In the genomic region with DNA sequence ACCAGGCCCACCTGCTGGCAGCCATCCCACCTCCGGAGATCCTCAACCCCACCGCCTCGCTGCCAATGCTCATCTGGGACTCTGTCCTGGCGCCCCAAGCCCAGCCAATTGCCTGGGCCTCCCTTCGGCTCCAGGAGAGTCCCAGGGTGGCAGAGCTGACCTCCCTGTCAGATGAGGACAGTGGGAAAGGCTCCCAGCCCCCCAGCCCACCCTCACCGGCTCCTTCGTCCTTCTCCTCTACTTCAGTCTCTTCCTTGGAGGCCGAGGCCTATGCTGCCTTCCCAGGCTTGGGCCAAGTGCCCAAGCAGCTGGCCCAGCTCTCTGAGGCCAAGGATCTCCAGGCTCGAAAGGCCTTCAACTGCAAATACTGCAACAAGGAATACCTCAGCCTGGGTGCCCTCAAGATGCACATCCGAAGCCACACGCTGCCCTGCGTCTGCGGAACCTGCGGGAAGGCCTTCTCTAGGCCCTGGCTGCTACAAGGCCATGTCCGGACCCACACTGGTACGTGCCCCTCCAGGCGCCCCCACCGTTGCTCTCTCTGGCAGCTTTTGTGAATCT, we compare ENCODE assay signal across 10 cellular contexts. TPM values are rescaled to one million over a fixed set of nuclear protein-coding genes. Genes with fewer than 3 reads are reported as not detected.
DNase-seq lines count a peak whose midpoint lies in the region; ATAC-seq and TF ChIP-seq lines count a peak whose summit lies in the region.
"Had no signal": no experiment of that assay in that cellular context is flagged by ENCODE, and none has a peak within 500 bp of the region (broad histone marks: within the 10 kb centered on the region; RNA-seq: fewer than 3 reads in every experiment).

No MANE protein-coding gene starts in this region.

- peak overlapping the region; percentile 90; the same call in 1 of the 2 replicates for H3K4me3 ChIP-seq in GM23338
- peak overlapping the region; percentile 84 for H3K4me3 ChIP-seq in hepatocyte
- peak overlapping the region; percentile 33 to 49 (median 44) for H3K4me3 ChIP-seq in skin epidermis

- 61% methylated on average over 18 of the region's 18 CpGs for WGBS in hepatocyte (ENCODE audit: low lambda C conversion rate, missing lambda C conversion rate)

- H3K4me3 Mint-ChIP-seq in GM23338 = peak overlapping the region; percentile 86
- H3K4me3 Mint-ChIP-seq in activated naive CD8-positive, alpha-beta T cell treated with anti-CD3 and anti-CD28 coated beads for 36 hours = peak overlapping the region; percentile 73

- peaks cover 81% of the 10 kb centered on the region for H3K4me1 Mint-ChIP-seq in GM23338
- peaks cover 26% of the 10 kb centered on the region for H3K4me1 Mint-ChIP-seq in activated naive CD8-positive, alpha-beta T cell treated with anti-CD3 and anti-CD28 coated beads for 36 hours

- DNase-seq in GM23338 (ENCODE audit: low spot score) (no peak), hepatocyte (ENCODE audit: low spot score) (no peak), RPMI8226 (no peak)
- DNase-seq in activated naive CD8-positive, alpha-beta T cell treated with anti-CD3 and anti-CD28 coated beads for 36 hours = no peak
- DNase-seq: activated CD4-positive, alpha-beta T cell treated with anti-CD3 and anti-CD28 coated beads for 1 hour had no signal

- H3K27ac ChIP-seq in GM23338 (ENCODE audit: low read depth) = no peak overlapping the region
- peak overlapping the region; percentile 61 for H3K27ac ChIP-seq in hepatocyte
- peak overlapping the region in 15 of 21 experiments; percentile 15 to 92 (median 76) for H3K27ac ChIP-seq in skin epidermis
- H3K27ac ChIP-seq: KMS-11 had no signal

- ATAC-seq in GM23338 (no peak), HG03442 (IDR thresholded peaks at IDR 0.05; ENCODE audit: unreplicated experiment) (no peak), HG02870 (IDR thresholded peaks at IDR 0.05; ENCODE audit: unreplicated experiment) (no peak), GM18870 (IDR thresholded peaks at IDR 0.05; ENCODE audit: unreplicated experiment) (no peak)

- no peaks in the 10 kb centered on the region for H3K9me3 ChIP-seq in hepatocyte (ENCODE audit: low read depth)

- H3K4me2 ChIP-seq in GM23338 (peak overlapping the region; percentile 99), hepatocyte (peak overlapping the region; percentile 94)

- peaks cover 3% of the 10 kb centered on the region; the same call in 1 of the 3 replicates for H3K9me3 Mint-ChIP-seq in GM23338
- no peaks in the 10 kb centered on the region for H3K9me3 Mint-ChIP-seq in activated naive CD8-positive, alpha-beta T cell treated with anti-CD3 and anti-CD28 coated beads for 36 hours

- peaks cover 29% of the 10 kb centered on the region for H3K36me3 Mint-ChIP-seq in GM23338 (ENCODE audit: low read depth)
- peaks cover 3% of the 10 kb centered on the region for H3K36me3 Mint-ChIP-seq in activated naive CD8-positive, alpha-beta T cell treated with anti-CD3 and anti-CD28 coated beads for 36 hours

- H3F3A ChIP-seq in GM23338 (replicated peaks; ENCODE audit: low read depth) = 0 out of 2 replicates have a peak, but pooled peaks cover 16% of the 10 kb centered on the region

- TF ChIP-seq CTCF in GM23338 (conservative IDR thresholded peaks at IDR 0.05; ENCODE audit: low read depth in 2 of 2) (no peak), hepatocyte (IDR thresholded peaks at IDR 0.05; ENCODE audit: poor library complexity) (no peak)

- H3K79me2 ChIP-seq in GM23338 (replicated peaks; ENCODE audit: insufficient read depth) (peaks cover 9% of the 10 kb centered on the region), hepatocyte (peaks cover 46% of the 10 kb centered on the region)

- H4K20me1 ChIP-seq in GM23338 (replicated peaks; ENCODE audit: insufficient read depth) (peaks cover 7% of the 10 kb centered on the region; the same call in 1 of the 2 replicates), hepatocyte (ENCODE audit: insufficient read depth, poor library complexity, severe bottlenecking) (peaks cover 7% of the 10 kb centered on the region)

- no peak overlapping the region for H2AFZ ChIP-seq in GM23338
- H2AFZ ChIP-seq in hepatocyte = no peak overlapping the region

- H3K36me3 ChIP-seq in GM23338 (ENCODE audit: insufficient read depth) (no peaks in the 10 kb centered on the region), hepatocyte (replicated peaks; ENCODE audit: insufficient read depth, low read depth) (no peaks in the 10 kb centered on the region)

- peaks cover 36% of the 10 kb centered on the region for H3K27me3 Mint-ChIP-seq in GM23338 (ENCODE audit: insufficient read depth, low read depth, poor library complexity)
- peaks cover 5% of the 10 kb centered on the region for H3K27me3 Mint-ChIP-seq in activated naive CD8-positive, alpha-beta T cell treated with anti-CD3 and anti-CD28 coated beads for 36 hours

- H3K4me1 ChIP-seq in GM23338 (ENCODE audit: insufficient read depth) (peaks cover 67% of the 10 kb centered on the region), hepatocyte (ENCODE audit: insufficient read depth) (peaks cover 44% of the 10 kb centered on the region)

- H3K27ac Mint-ChIP-seq in GM23338 = no peak overlapping the region
- no peak overlapping the region for H3K27ac Mint-ChIP-seq in activated naive CD8-positive, alpha-beta T cell treated with anti-CD3 and anti-CD28 coated beads for 36 hours

- H3K27me3 ChIP-seq in GM23338 (ENCODE audit: insufficient read depth) = peaks cover 41% of the 10 kb centered on the region
- H3K27me3 ChIP-seq in hepatocyte = no peaks in the 10 kb centered on the region

- H3K9me2 ChIP-seq in GM23338 (ENCODE audit: insufficient read depth) = no peaks in the 10 kb centered on the region
- no peaks in the 10 kb centered on the region for H3K9me2 ChIP-seq in hepatocyte (replicated peaks; ENCODE audit: insufficient read depth)

TF ChIP-seq in GM23338, 12 proteins besides CTCF, POLR2A, EP300 and RAD21 (continues in another document):
- TF ChIP-seq EZH2 (IDR thresholded peaks at IDR 0.05; ENCODE audit: low read depth, unreplicated experiment) (no peak), ZNF114 (CRISPR knock-in tag; IDR thresholded peaks at IDR 0.05) (no peak), NANOG (IDR thresholded peaks at IDR 0.05; ENCODE audit: borderline replicate concordance) (no peak), EZH2phosphoT487 (IDR thresholded peaks at IDR 0.05; ENCODE audit: unreplicated experiment) (no peak), JUNB (IDR thresholded peaks at IDR 0.05; ENCODE audit: unreplicated experiment) (no peak), STAT1 (IDR thresholded peaks at IDR 0.05; ENCODE audit: unreplicated experiment) (no peak), POLR2AphosphoS5 (IDR thresholded peaks at IDR 0.05; ENCODE audit: low read depth) (no peak), CREB1 (CRISPR knock-in tag; IDR thresholded peaks at IDR 0.05; ENCODE audit: low read depth) (no peak), REST (IDR thresholded peaks at IDR 0.05; ENCODE audit: unreplicated experiment) (no peak), ZNF331 (CRISPR knock-in tag; IDR thresholded peaks at IDR 0.05; ENCODE audit: low read depth) (no peak)
- TF ChIP-seq, protein P1, sequence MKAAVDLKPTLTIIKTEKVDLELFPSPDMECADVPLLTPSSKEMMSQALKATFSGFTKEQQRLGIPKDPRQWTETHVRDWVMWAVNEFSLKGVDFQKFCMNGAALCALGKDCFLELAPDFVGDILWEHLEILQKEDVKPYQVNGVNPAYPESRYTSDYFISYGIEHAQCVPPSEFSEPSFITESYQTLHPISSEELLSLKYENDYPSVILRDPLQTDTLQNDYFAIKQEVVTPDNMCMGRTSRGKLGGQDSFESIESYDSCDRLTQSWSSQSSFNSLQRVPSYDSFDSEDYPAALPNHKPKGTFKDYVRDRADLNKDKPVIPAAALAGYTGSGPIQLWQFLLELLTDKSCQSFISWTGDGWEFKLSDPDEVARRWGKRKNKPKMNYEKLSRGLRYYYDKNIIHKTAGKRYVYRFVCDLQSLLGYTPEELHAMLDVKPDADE (IDR thresholded peaks at IDR 0.05) = no peak

RNA-seq across cellular contexts. Expression of gene SNAI1, which starts 1.1 kb away (rescaled TPM):
- 2.9 and 4.2 TPM in 2 replicates for total RNA-seq in GM23338 (2014; rRNA removed; shearing (Covaris generic))
- polyA plus RNA-seq in GM23338 (2016; fragmentation: Nextera tagmentation; extraction: Ambion mirVana) (7.9 and 8.4 TPM in 2 replicates), hepatocyte (8.4 and 9.8 TPM in 2 replicates)
- total RNA-seq in activated naive CD8-positive, alpha-beta T cell treated with anti-CD3 and anti-CD28 coated beads for 36 hours = under 1 TPM; 0.82 to 0.93 TPM
- 2.9 and 3.0 TPM in 2 replicates for total RNA-seq in hepatocyte

RNA-seq across cellular contexts. Expression of gene RNF114, which starts 47.7 kb away (rescaled TPM):
- 211 and 279 TPM in 2 replicates for total RNA-seq in GM23338 (2014; rRNA removed; shearing (Covaris generic))
- polyA plus RNA-seq in GM23338 (2016; fragmentation: Nextera tagmentation; extraction: Ambion mirVana) (153 and 155 TPM in 2 replicates), hepatocyte (64.8 and 65.8 TPM in 2 replicates)
- total RNA-seq in activated naive CD8-positive, alpha-beta T cell treated with anti-CD3 and anti-CD28 coated beads for 36 hours = 10 to 100 TPM; 61.5 to 70.7 TPM
- total RNA-seq in hepatocyte = 67.1 and 93.7 TPM in 2 replicates
